ENCODE assay signal across 9 cellular contexts in genomic region chr17:61410100-61410551, GRCh38. TPM values are rescaled to one million over a fixed set of nuclear protein-coding genes. Genes with fewer than 3 reads are reported as not detected.
A peak's percentile ranks its signal among the peaks of the same experiment; 100 is the strongest.
DNase-seq lines count a peak whose midpoint lies in the region; ATAC-seq and TF ChIP-seq lines count a peak whose summit lies in the region.
"Had no signal": no experiment of that assay in that cellular context is flagged by ENCODE, and none has a peak within 500 bp of the region (broad histone marks: within the 10 kb centered on the region; RNA-seq: fewer than 3 reads in every experiment).

No MANE protein-coding gene starts in this region.

- intact Hi-C loops in dendritic cell treated with granulocyte-macrophage colony-stimulating factor and Interleukin-4, amounts not matched to agents 40 ng/mL and 50 ng/mL, for 4 days (cut with micrococcal nuclease), result loop anchor here (2.0 kb wide), 1 partner anchor 57 kb away; no protein-coding TSS in a partner anchor

- TF ChIP-seq EP300 in Ishikawa (IDR thresholded peaks at IDR 0.05; ENCODE audit: borderline replicate concordance), result no peak

- POLR2A ChIA-PET in AG04450 (lab: Yijun Ruan, JAX), result interaction anchor here (0.7 to 5.0 kb wide), 3 partner anchors 10 to 508 kb away, joined by 6 to 27 read pairs (median 9); partner anchors contain the start of gene TBX2

- ATAC-seq in naive B cell (ENCODE audit: low read depth in 2 of 2) (no peak), HG02938 (IDR thresholded peaks at IDR 0.05; ENCODE audit: unreplicated experiment) (no peak)

- H3K4me3 ChIP-seq in AG04450 (ENCODE audit: low read depth, low read length), result peak overlapping the region; percentile 46

- H3K4me3 Mint-ChIP-seq in dendritic cell treated with granulocyte-macrophage colony-stimulating factor and Interleukin-4, amounts not matched to agents 40 ng/mL and 50 ng/mL, for 4 days, result peak overlapping the region; percentile 58
- H3K4me3 Mint-ChIP-seq in naive B cell, result peak overlapping the region; percentile 77 to 87 (median 83)

- peak overlapping the region; percentile 89 for H3K27ac ChIP-seq in AG04450 (ENCODE audit: low read depth, low read length)

- CTCF ChIA-PET in AG04450 (lab: Charles Lee), result interaction anchor here (1.0 to 1.7 kb wide), 4 partner anchors 275 to 689 kb away, joined by 3 to 8 read pairs (median 4); no protein-coding TSS in a partner anchor

- no peak for TF ChIP-seq RAD21 in Ishikawa (IDR thresholded peaks at IDR 0.05; ENCODE audit: low read depth)

- DNase-seq in AG04450 (ENCODE audit: low read depth, low spot score), result no peak
- no peak for DNase-seq in naive B cell
- no peak for DNase-seq in hippocampal formation (lab: John Stamatoyannopoulos, UW)
- no peak for DNase-seq in NCI-H2196 treated with DMSO at 0.1 percent for 48 hours (lab: John Stamatoyannopoulos, UW; ENCODE audit: unreplicated experiment)
- DNase-seq in HCEC 1CT, result no peak

- no peaks in the 10 kb centered on the region for H3K36me3 Mint-ChIP-seq in dendritic cell treated with granulocyte-macrophage colony-stimulating factor and Interleukin-4, amounts not matched to agents 40 ng/mL and 50 ng/mL, for 4 days (ENCODE audit: low read depth)
- no peaks in the 10 kb centered on the region for H3K36me3 Mint-ChIP-seq in naive B cell

- H3K27ac Mint-ChIP-seq in dendritic cell treated with granulocyte-macrophage colony-stimulating factor and Interleukin-4, amounts not matched to agents 40 ng/mL and 50 ng/mL, for 4 days, result no peak overlapping the region
- peak overlapping the region in 3 of 6 donors; percentile 61 to 79 (median 77) for H3K27ac Mint-ChIP-seq in naive B cell

- H3K27me3 Mint-ChIP-seq in dendritic cell treated with granulocyte-macrophage colony-stimulating factor and Interleukin-4, amounts not matched to agents 40 ng/mL and 50 ng/mL, for 4 days, result peaks cover 89% of the 10 kb centered on the region
- H3K27me3 Mint-ChIP-seq in naive B cell, result peaks cover 47 to 65% (median 56%) of the 10 kb centered on the region in 3 donors

- no peak for TF ChIP-seq CTCF in AG04450 (IDR thresholded peaks at IDR 0.05; ENCODE audit: low read depth, low read length)

- H3K9me3 ChIP-seq in AG04450 (ENCODE audit: control insufficient read depth, insufficient read depth, low read length), result peaks cover 6% of the 10 kb centered on the region; the same call in 1 of the 2 replicates

- H3K9me3 Mint-ChIP-seq in dendritic cell treated with granulocyte-macrophage colony-stimulating factor and Interleukin-4, amounts not matched to agents 40 ng/mL and 50 ng/mL, for 4 days, result no peaks in the 10 kb centered on the region
- no peaks in the 10 kb centered on the region for H3K9me3 Mint-ChIP-seq in naive B cell

- no peaks in the 10 kb centered on the region for H3K27me3 ChIP-seq in AG04450 (ENCODE audit: control insufficient read depth, insufficient read depth, low read length)

- peaks cover 37% of the 10 kb centered on the region for H3K4me1 Mint-ChIP-seq in dendritic cell treated with granulocyte-macrophage colony-stimulating factor and Interleukin-4, amounts not matched to agents 40 ng/mL and 50 ng/mL, for 4 days (ENCODE audit: low read depth)
- H3K4me1 Mint-ChIP-seq in naive B cell, result peaks cover 22 to 36% (median 35%) of the 10 kb centered on the region in 3 donors

TF ChIP-seq in Ishikawa, 13 proteins besides CTCF, POLR2A, EP300 and RAD21:
- TF ChIP-seq YY1 (IDR thresholded peaks at IDR 0.05; ENCODE audit: low read depth) (no peak), ZBTB7A (IDR thresholded peaks at IDR 0.05; ENCODE audit: low read depth) (peak; percentile 16; the same call in 1 of the 2 replicates), TEAD4 (IDR thresholded peaks at IDR 0.05) (no peak)
TF ChIP-seq in Ishikawa: peak in this region for 1.

RNA-seq across cellular contexts. Expression of gene TBX2, which starts 10.5 kb away (rescaled TPM):
- polyA plus RNA-seq in AG04450 (2011; rRNA removed) (18.3 and 22.0 TPM in 2 replicates), naive B cell (ENCODE audit: low read depth in 6 of 6) (not detected)
- 36.1 and 52.1 TPM in 2 replicates for polyA minus RNA-seq in AG04450 (2011; rRNA and poly(A)+ RNA removed)
- polyA plus RNA-seq: neural cell had no signal

RNA-seq across cellular contexts. Expression of gene TBX4, which starts 42.1 kb away (rescaled TPM):
- 0.06 and 0.11 TPM in 2 replicates for polyA plus RNA-seq in AG04450 (2011; rRNA removed)
- polyA minus RNA-seq in AG04450 (2011; rRNA and poly(A)+ RNA removed), result not detected in 2 replicates
- not detected for polyA plus RNA-seq in naive B cell (ENCODE audit: low read depth in 6 of 6)
- polyA plus RNA-seq: neural cell had no signal

Comparison
In these comparisons a context has a peak if more than half of its experiments do, and no peak if none do; other contexts are left out.
1. RNA of gene TBX2, which starts 10.5 kb away (polyA plus RNA-seq): 18.3 to 22.0 TPM in AG04450; not detected in naive B cell; every median in the first group is over 10 times any median in the second.